10 cellular contexts compared by ENCODE assay signal in the genomic region with DNA sequence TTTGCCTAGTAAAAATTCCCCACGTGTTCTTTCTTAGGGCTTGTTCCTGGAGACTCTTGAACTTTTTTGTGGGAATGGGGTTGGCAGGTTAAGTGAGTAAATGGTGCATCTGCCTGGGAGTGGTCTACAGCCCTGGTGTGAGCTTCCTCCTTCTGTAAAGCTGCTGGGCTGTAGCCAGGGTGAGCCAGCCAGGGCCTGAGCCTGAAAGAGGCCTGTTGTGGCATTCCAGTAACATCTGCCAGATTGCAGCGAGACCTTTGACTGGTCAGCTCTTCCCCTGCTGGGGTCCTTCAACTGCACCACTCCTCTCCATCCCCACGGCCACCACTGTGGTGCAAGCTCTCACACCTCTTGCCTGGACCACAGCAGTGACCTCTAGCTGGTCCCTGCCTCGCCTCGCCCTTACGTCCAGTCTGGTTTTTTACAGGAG. TPM values are rescaled to one million over a fixed set of nuclear protein-coding genes. Genes with fewer than 3 reads are reported as not detected.
DNase-seq lines count a peak whose midpoint lies in the region; ATAC-seq and TF ChIP-seq lines count a peak whose summit lies in the region.
"Had no signal": no experiment of that assay in that cellular context is flagged by ENCODE, and none has a peak within 500 bp of the region (broad histone marks: within the 10 kb centered on the region; RNA-seq: fewer than 3 reads in every experiment).

No MANE protein-coding gene starts in this region.

- H3K27ac ChIP-seq in coronary artery (peak overlapping the region; percentile 24 to 68), tibial artery (peak overlapping the region; percentile 34 to 72)

- no peak for TF ChIP-seq CTCF in coronary artery (IDR thresholded peaks at IDR 0.05)
- no peak for TF ChIP-seq CTCF in mesothelial cell of epicardium (IDR thresholded peaks at IDR 0.05; ENCODE audit: unreplicated experiment)
- TF ChIP-seq CTCF in tibial artery (IDR thresholded peaks at IDR 0.05), result no peak

- H3K9me3 Mint-ChIP-seq in mesothelial cell of epicardium, result peaks cover 4% of the 10 kb centered on the region
- H3K9me3 Mint-ChIP-seq: HFFc6 had no signal

- H3K36me3 ChIP-seq in tibial artery, result peaks cover 0 to 8% (median 0%) of the 10 kb centered on the region in 3 donors

- H3K4me3 ChIP-seq in coronary artery (no peak overlapping the region), tibial artery (no peak overlapping the region)

- peaks cover 59% of the 10 kb centered on the region for H3K4me1 Mint-ChIP-seq in mesothelial cell of epicardium

- no peaks in the 10 kb centered on the region for H3K27me3 ChIP-seq in tibial artery

- H3K4me1 ChIP-seq in tibial artery, result peaks cover 0 to 98% (median 64%) of the 10 kb centered on the region in 4 donors

- peak; percentile 55 for DNase-seq in activated effector memory CD4-positive, alpha-beta T cell treated with anti-CD3 and anti-CD28 coated beads, Interleukin-2, amount 50 U/mL, for 16 hours
- DNase-seq in activated effector memory CD4-positive, alpha-beta T cell treated with Interleukin-2 at 50 U/mL for 16 hours, result no peak
- DNase-seq in coronary artery (ENCODE audit: low spot score) (no peak), mesothelial cell of epicardium (ENCODE audit: low spot score in 2 of 2, unreplicated experiment in 2 of 2) (no peak), tibial artery (peak in 1 of 2 donors; percentile 54), SW 1271 (lab: John Stamatoyannopoulos, UW) (no peak)
- DNase-seq: AML-193, HFFc6 had no signal

- intact Hi-C loops in tibial artery (cut with DNase I; ENCODE audit: low total_unique reads), result loop anchor here (10.0 kb wide), 1 partner anchor 78 kb away; a partner anchor contains a TSS

- ATAC-seq in GM21723 (IDR thresholded peaks at IDR 0.05; ENCODE audit: unreplicated experiment), result no peak
- no peak for ATAC-seq in GM18505 (IDR thresholded peaks at IDR 0.05; ENCODE audit: unreplicated experiment)

- no peaks in the 10 kb centered on the region for H3K9me3 ChIP-seq in tibial artery

- peak overlapping the region; percentile 43 for H3K27ac Mint-ChIP-seq in mesothelial cell of epicardium
- H3K27ac Mint-ChIP-seq: HFFc6 had no signal

- H3K27me3 Mint-ChIP-seq in mesothelial cell of epicardium (ENCODE audit: low read depth), result no peaks in the 10 kb centered on the region

- TF ChIP-seq POLR2A in GM18505 (IDR thresholded peaks at IDR 0.05; ENCODE audit: borderline replicate concordance, extremely low read depth, insufficient read depth, insufficient read length), result no peak

- H3K36me3 Mint-ChIP-seq in mesothelial cell of epicardium, result peaks cover 16% of the 10 kb centered on the region

- no peak overlapping the region for H3K4me3 Mint-ChIP-seq in mesothelial cell of epicardium
- H3K4me3 Mint-ChIP-seq: HFFc6 had no signal

RNA-seq across cellular contexts. Expression of a gene that starts 47.5 kb away (rescaled TPM):
- total RNA-seq in mesothelial cell of epicardium, result 27.7 to 31.1 TPM (median 30.8 TPM) in 3 replicates
